ENCODE assay signal across 8 cellular contexts in the genomic region with DNA sequence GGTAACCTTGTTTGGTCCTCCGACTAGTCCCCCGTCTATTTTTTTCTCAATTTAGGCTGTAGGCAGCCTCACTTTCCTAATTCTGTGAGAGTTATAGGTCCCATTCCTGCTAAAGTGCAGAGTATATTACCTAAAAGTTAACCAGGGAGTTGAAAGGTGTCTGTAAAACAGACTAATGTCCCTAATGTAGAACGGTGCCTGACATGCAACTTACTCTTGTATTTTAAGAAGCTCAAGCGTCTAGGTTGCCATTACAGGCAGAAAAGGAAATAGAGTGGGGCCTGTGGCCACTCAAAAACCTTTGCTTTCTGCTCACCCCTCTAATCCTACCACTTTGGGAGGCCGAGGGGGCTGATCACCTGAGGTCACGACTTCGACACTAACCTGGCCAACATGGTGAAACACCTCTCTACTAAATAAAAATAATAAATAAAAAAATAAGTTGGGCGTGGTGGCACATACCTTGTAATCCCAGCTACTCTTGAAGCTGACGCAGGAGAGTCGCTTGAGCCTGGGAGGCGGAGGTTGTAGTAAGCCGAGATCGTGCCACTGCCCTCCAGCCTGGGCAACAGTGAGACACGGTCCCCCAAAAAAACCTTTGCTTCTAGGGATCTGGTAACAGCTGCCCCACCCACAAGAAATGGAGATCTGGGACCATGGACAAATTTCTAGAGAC. TPM values are rescaled to one million over a fixed set of nuclear protein-coding genes. Genes with fewer than 3 reads are reported as not detected.
DNase-seq lines count a peak whose midpoint lies in the region; ATAC-seq and TF ChIP-seq lines count a peak whose summit lies in the region.

No MANE protein-coding gene starts in this region.

- in situ Hi-C loops in mammary epithelial cell (cut with MboI; ENCODE audit: low sequenced_read_pairs in 2 of 2), result no loop called here

- H3K27ac ChIP-seq in mammary epithelial cell (ENCODE audit: insufficient read depth, low read depth, low read length) (peak overlapping the region; percentile 87), mesenchymal stem cell (ENCODE audit: low read length, poor library complexity, severe bottlenecking) (peak overlapping the region; percentile 86), uterus (peak overlapping the region; percentile 96 to 98)

- H2AFZ ChIP-seq in mammary epithelial cell (ENCODE audit: low read depth, low read length) (no peak overlapping the region), mesenchymal stem cell (ENCODE audit: low read depth, low read length) (no peak overlapping the region)

- CTCF ChIA-PET in mammary epithelial cell (lab: Charles Lee; ENCODE audit: low non-redundant PET), result no interaction called here

- no peak overlapping the region for H4K91ac ChIP-seq in mesenchymal stem cell (ENCODE audit: low read length)

- H2BK5ac ChIP-seq in mesenchymal stem cell (ENCODE audit: low read depth, low read length, poor library complexity, severe bottlenecking), result no peak overlapping the region

- H3K23ac ChIP-seq in mesenchymal stem cell (ENCODE audit: low read length in 2 of 2), result peak overlapping the region in 1 of 2 experiments; percentile 34

- H3K4me1 ChIP-seq in mammary epithelial cell (ENCODE audit: insufficient read depth, low read length) (peaks cover 28% of the 10 kb centered on the region), mesenchymal stem cell (ENCODE audit: control insufficient read depth, insufficient read depth, low read depth, low read length) (peaks cover 8% of the 10 kb centered on the region), uterus (no peaks in the 10 kb centered on the region)

- H2BK12ac ChIP-seq in mesenchymal stem cell (ENCODE audit: low read length in 2 of 2), result no peak overlapping the region

- H3K27me3 ChIP-seq in mammary epithelial cell (ENCODE audit: insufficient read depth, low read length) (no peaks in the 10 kb centered on the region), mesenchymal stem cell (ENCODE audit: control insufficient read depth in 1 of 2, insufficient read depth in 1 of 2, low read length in 2 of 2) (no peaks in the 10 kb centered on the region), uterus (no peaks in the 10 kb centered on the region)

- H3K4me3 ChIP-seq in mammary epithelial cell (replicated peaks in 1 of 3; ENCODE audit: insufficient read depth in 1 of 3, low read depth in 2 of 3, low read length in 3 of 3) (peak overlapping the region; percentile 74 to 82 (median 81)), mesenchymal stem cell (ENCODE audit: insufficient read depth in 1 of 2, low read depth in 1 of 2, low read length in 2 of 2) (peak overlapping the region; percentile 81 to 100), uterus (peak overlapping the region; percentile 83 to 98)

- peak overlapping the region; percentile 27 for H4K8ac ChIP-seq in mesenchymal stem cell (ENCODE audit: low read length)

- H3K9ac ChIP-seq in mammary epithelial cell (ENCODE audit: insufficient read depth, low read length), result peak overlapping the region; percentile 100
- H3K9ac ChIP-seq in mesenchymal stem cell (ENCODE audit: low read length), result peak overlapping the region; percentile 100

- TF ChIP-seq CTCF in mammary epithelial cell (conservative IDR thresholded peaks at IDR 0.05 in 1 of 2, IDR thresholded peaks at IDR 0.05 in 1 of 2; ENCODE audit: extremely low read depth in 1 of 2, insufficient read depth in 1 of 2, low read depth in 1 of 2, low read length in 2 of 2) (no peak), uterus (IDR thresholded peaks at IDR 0.05) (no peak)

- peak overlapping the region; percentile 70 to 82 for H3K18ac ChIP-seq in mesenchymal stem cell (ENCODE audit: low read depth in 1 of 2, low read length in 2 of 2)

- DNase-seq in activated naive CD4-positive, alpha-beta T cell treated with Interleukin-2 at 50 U/mL for 16 hours, result peak; percentile 10
- DNase-seq in activated naive CD4-positive, alpha-beta T cell treated with anti-CD3 and anti-CD28 coated beads, Interleukin-2, amount 50 U/mL, for 16 hours, result no peak
- DNase-seq in OCI-M1 (lab: John Stamatoyannopoulos, UW) (peak; percentile 76), mammary epithelial cell (peak; percentile 37), mesenchymal stem cell (peak; percentile 29), uterus (peak in 1 of 2 donors; percentile 32)

- H4K20me1 ChIP-seq in mammary epithelial cell (ENCODE audit: insufficient read depth, low read length), result peaks cover 5% of the 10 kb centered on the region

- no peak overlapping the region for H2BK120ac ChIP-seq in mesenchymal stem cell (ENCODE audit: low read depth, low read length)

- H3K4me2 ChIP-seq in mammary epithelial cell (ENCODE audit: insufficient read depth, low read depth, low read length), result peak overlapping the region; percentile 87
- H3K4me2 ChIP-seq in mesenchymal stem cell (ENCODE audit: low read length, poor library complexity, severe bottlenecking), result peak overlapping the region; percentile 75

- H3K79me1 ChIP-seq in mesenchymal stem cell (replicated peaks; ENCODE audit: low read length, poor library complexity, severe bottlenecking), result peaks cover 2% of the 10 kb centered on the region

- H3K36me3 ChIP-seq in mammary epithelial cell (ENCODE audit: insufficient read depth, low read length) (peaks cover 5% of the 10 kb centered on the region), mesenchymal stem cell (ENCODE audit: control insufficient read depth in 1 of 2, insufficient read depth in 2 of 2, low read depth in 1 of 2, low read length in 2 of 2) (peaks cover 5 to 28% of the 10 kb centered on the region in 2 experiments), uterus (no peaks in the 10 kb centered on the region)

- no peak overlapping the region for H2AK5ac ChIP-seq in mesenchymal stem cell (ENCODE audit: low read length, severe bottlenecking)

- no peak for ATAC-seq in HG02623 (IDR thresholded peaks at IDR 0.05; ENCODE audit: unreplicated experiment)
- no peak for ATAC-seq in HG02870 (IDR thresholded peaks at IDR 0.05; ENCODE audit: unreplicated experiment)

- H3K4ac ChIP-seq in mesenchymal stem cell (ENCODE audit: low read depth in 1 of 2, low read length in 2 of 2), result peak overlapping the region in 1 of 2 experiments; percentile 79

- H2BK15ac ChIP-seq in mesenchymal stem cell (ENCODE audit: low read depth, poor library complexity, severe bottlenecking), result peak overlapping the region; percentile 28

- 0% methylated on average over 10 of the region's 14 CpGs for WGBS in mammary epithelial cell (ENCODE audit: low coverage, missing lambda C conversion rate)
- WGBS in mesenchymal stem cell, result 5% methylated on average over 11 of the region's 14 CpGs

- intact Hi-C loops in mammary epithelial cell (cut with micrococcal nuclease) (no loop called here), uterus (cut with DNase I; ENCODE audit: low total_unique reads) (loop anchor here (2.0 to 10.0 kb wide), 2 partner anchors 32 to 70 kb away; a partner anchor contains a TSS)

- TF ChIP-seq POLR2A in uterus (IDR thresholded peaks at IDR 0.05), result no peak

- dilution Hi-C loops in mammary epithelial cell (cut with HindIII; ENCODE audit: low sequenced_read_pairs), result no loop called here

- H3K14ac ChIP-seq in mesenchymal stem cell (ENCODE audit: low read length in 2 of 2), result peak overlapping the region in 1 of 2 experiments; percentile 91

- BruUV-seq in mammary epithelial cell (replicated peaks; lab: Mats Ljungman, UMichigan), result no TSS peak

- H3K79me2 ChIP-seq in mammary epithelial cell (ENCODE audit: insufficient read depth, low read length), result peaks cover 52% of the 10 kb centered on the region

- no peaks in the 10 kb centered on the region for H3K9me3 ChIP-seq in mammary epithelial cell (replicated peaks; ENCODE audit: insufficient read depth, low read length)
- H3K9me3 ChIP-seq in mesenchymal stem cell (ENCODE audit: control insufficient read depth, low read length), result no peaks in the 10 kb centered on the region
- no peaks in the 10 kb centered on the region for H3K9me3 ChIP-seq in uterus

RNA-seq across cellular contexts. Expression of a gene that starts 37.9 kb away (rescaled TPM):
- 1 to 10 TPM; 9.0 to 9.5 TPM for total RNA-seq in mammary epithelial cell
- polyA plus RNA-seq in mammary epithelial cell, result 17.2 TPM
- 32.7 TPM for polyA minus RNA-seq in mammary epithelial cell
- 10.1 TPM for polyA plus RNA-seq in mesenchymal stem cell (2013, experiment 1 of 2)
- 9.2 TPM for polyA plus RNA-seq in mesenchymal stem cell (2013, experiment 2 of 2)
- 1 to 10 TPM; 1.2 to 8.4 (median 6.2) TPM for total RNA-seq in uterus
